1 cellular context compared by ENCODE assay signal in genomic region chr17:63454357-63454756, GRCh38.
TF ChIP-seq lines count a peak whose summit lies in the region.
"Not testable (repeated sequence)": the region's sequence is repeated elsewhere in the genome, so short reads cannot be mapped to it uniquely, and the experiment has no call there.

No MANE protein-coding gene starts in this region.

TF ChIP-seq in K562, 482 proteins besides CTCF, POLR2A, EP300 and RAD21:
- TF ChIP-seq ATF3 (IDR thresholded peaks at IDR 0.05) (peak; percentile 50), EGR1 (conservative IDR thresholded peaks at IDR 0.05) (peak; percentile 80), DPF2 (IDR thresholded peaks at IDR 0.05) (0 out of 2 replicates have a peak, but pooled peaks have one; percentile 35), ZBTB2 (IDR thresholded peaks at IDR 0.05) (0 out of 2 replicates have a peak, but pooled peaks have one; percentile 22)
- TF ChIP-seq ATF3 (CRISPR knock-in tag; conservative IDR thresholded peaks at IDR 0.05), result not testable (repeated sequence)
